9 cellular contexts compared by ENCODE assay signal in the genomic region with DNA sequence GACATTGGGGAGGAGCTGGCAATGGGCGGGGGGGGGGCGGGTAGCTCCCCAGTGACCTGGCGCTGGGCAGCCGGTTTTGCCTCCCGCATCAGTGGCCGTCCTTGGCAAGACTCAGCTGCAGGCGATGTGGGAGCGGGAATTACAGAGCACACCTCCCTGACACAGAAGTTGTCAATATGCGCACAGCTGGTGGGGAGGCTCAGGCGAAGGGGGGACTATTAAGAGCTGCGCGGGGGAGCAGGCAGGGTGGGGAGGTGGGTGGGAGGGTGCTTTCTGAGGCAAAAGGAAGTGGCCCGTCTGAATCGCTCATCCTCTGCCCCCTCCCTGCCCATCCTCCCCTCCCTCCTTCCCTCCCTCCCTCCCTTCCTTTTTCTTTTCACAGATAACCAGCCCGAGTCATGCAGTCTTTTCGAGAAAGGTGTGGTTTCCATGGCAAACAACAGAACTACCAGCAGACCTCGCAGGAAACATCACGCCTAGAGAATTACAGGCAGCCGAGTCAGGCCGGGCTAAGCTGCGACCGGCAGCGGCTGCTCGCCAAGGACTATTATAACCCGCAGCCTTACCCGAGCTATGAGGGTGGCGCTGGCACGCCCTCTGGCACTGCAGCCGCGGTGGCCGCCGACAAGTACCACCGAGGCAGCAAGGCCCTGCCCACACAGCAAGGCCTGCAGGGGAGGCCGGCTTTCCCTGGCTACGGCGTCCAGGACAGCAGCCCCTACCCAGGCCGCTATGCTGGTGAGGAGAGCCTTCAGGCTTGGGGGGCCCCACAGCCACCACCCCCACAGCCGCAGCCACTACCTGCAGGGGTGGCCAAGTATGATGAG. TPM values are rescaled to one million over a fixed set of nuclear protein-coding genes. Genes with fewer than 3 reads are reported as not detected.
DNase-seq lines count a peak whose midpoint lies in the region; ATAC-seq and TF ChIP-seq lines count a peak whose summit lies in the region.
"Had no signal": no experiment of that assay in that cellular context is flagged by ENCODE, and none has a peak within 500 bp of the region (broad histone marks: within the 10 kb centered on the region; RNA-seq: fewer than 3 reads in every experiment).

No MANE protein-coding gene starts in this region.

- intact Hi-C loops in CD4-positive, alpha-beta T cell (cut with DNase I, micrococcal nuclease), result loop anchor here (5.0 kb wide), 3 partner anchors 35 to 110 kb away; partner anchors contain the start of gene RAI1 (in 1 of the 2)
- intact Hi-C loops in left ventricle myocardium inferior (cut with micrococcal nuclease), result no loop called here

- H3K4me1 Mint-ChIP-seq in CD4-positive, alpha-beta T cell (ENCODE audit: low read depth), result peaks cover 25% of the 10 kb centered on the region

- H3K27ac Mint-ChIP-seq in CD4-positive, alpha-beta T cell, result peak overlapping the region; percentile 71

- H3K9me3 Mint-ChIP-seq in CD4-positive, alpha-beta T cell, result no peaks in the 10 kb centered on the region

- peaks cover 51% of the 10 kb centered on the region; the same call in 1 of the 2 replicates for H3K36me3 ChIP-seq in Loucy (ENCODE audit: insufficient read depth, low read length)
- H3K36me3 ChIP-seq in left ventricle myocardium inferior, result peaks cover 49% of the 10 kb centered on the region
- peaks cover 39% of the 10 kb centered on the region for H3K36me3 ChIP-seq in skeletal muscle satellite cell (ENCODE audit: insufficient read depth, low read length)

- H3K27me3 ChIP-seq in CD4-positive, alpha-beta T cell (ENCODE audit: control insufficient read depth, insufficient read depth, low read length), result no peaks in the 10 kb centered on the region
- H3K27me3 ChIP-seq in Loucy (ENCODE audit: insufficient read depth, low read length, poor library complexity, severe bottlenecking) (no peaks in the 10 kb centered on the region), left ventricle myocardium inferior (ENCODE audit: low read depth) (no peaks in the 10 kb centered on the region), skeletal muscle satellite cell (ENCODE audit: control insufficient read depth, insufficient read depth, low read length) (no peaks in the 10 kb centered on the region)

- peaks cover 61% of the 10 kb centered on the region for H4K20me1 ChIP-seq in Loucy (ENCODE audit: insufficient read depth, low read length, poor library complexity, severe bottlenecking)

- H3K27ac ChIP-seq in CD4-positive, alpha-beta T cell (ENCODE audit: low read depth, low read length), result peak overlapping the region; percentile 47
- peak overlapping the region; percentile 84 for H3K27ac ChIP-seq in left ventricle myocardium inferior (replicated peaks)

- no peak for TF ChIP-seq CTCF in CD4-positive, alpha-beta T cell (IDR thresholded peaks at IDR 0.05)
- no peak for TF ChIP-seq CTCF in Loucy (conservative IDR thresholded peaks at IDR 0.05; ENCODE audit: low read length)
- no peak for TF ChIP-seq CTCF in left ventricle myocardium inferior (IDR thresholded peaks at IDR 0.05; ENCODE audit: borderline replicate concordance)

- H3F3A ChIP-seq in Loucy (ENCODE audit: low read depth), result no peaks in the 10 kb centered on the region

- peak overlapping the region; percentile 75 for H3K4me3 Mint-ChIP-seq in CD4-positive, alpha-beta T cell

- no peaks in the 10 kb centered on the region for H3K9me3 ChIP-seq in CD4-positive, alpha-beta T cell (ENCODE audit: control insufficient read depth, low read length)
- no peaks in the 10 kb centered on the region for H3K9me3 ChIP-seq in Loucy (ENCODE audit: insufficient read depth, low read depth, low read length)
- no peaks in the 10 kb centered on the region for H3K9me3 ChIP-seq in left ventricle myocardium inferior (replicated peaks)
- no peaks in the 10 kb centered on the region for H3K9me3 ChIP-seq in skeletal muscle satellite cell (replicated peaks; ENCODE audit: low read length)

- no peaks in the 10 kb centered on the region for H3K36me3 Mint-ChIP-seq in CD4-positive, alpha-beta T cell (ENCODE audit: low read depth)

- no peaks in the 10 kb centered on the region for H3K27me3 Mint-ChIP-seq in CD4-positive, alpha-beta T cell

- no peak overlapping the region for H3K4me3 ChIP-seq in Loucy (ENCODE audit: low read length, poor library complexity, severe bottlenecking)
- peak overlapping the region; percentile 41 for H3K4me3 ChIP-seq in left ventricle myocardium inferior
- no peak overlapping the region for H3K4me3 ChIP-seq in skeletal muscle satellite cell (ENCODE audit: low read length)
- H3K4me3 ChIP-seq: GM12878 had no signal

- peak; percentile 86 for ATAC-seq in CD4-positive, alpha-beta T cell (ENCODE audit: poor library complexity)
- ATAC-seq in GM21526 (IDR thresholded peaks at IDR 0.05; ENCODE audit: low FRiP score, unreplicated experiment) (no peak), HG03354 (IDR thresholded peaks at IDR 0.05; ENCODE audit: poor library complexity, severe bottlenecking, unreplicated experiment) (no peak)
- ATAC-seq: GM12878 had no signal

- DNase-seq in CD4-positive, alpha-beta T cell, result peak; percentile 26 to 63 (median 46)
- peak; percentile 30 for DNase-seq in activated effector memory CD4-positive, alpha-beta T cell treated with Interleukin-2 at 50 U/mL for 16 hours
- DNase-seq in left ventricle myocardium inferior (no peak), germinal center (ENCODE audit: low spot score) (no peak)

- peaks cover 53% of the 10 kb centered on the region for H3K79me2 ChIP-seq in Loucy (ENCODE audit: insufficient read depth, low read length)

- no peak overlapping the region for H3K9ac ChIP-seq in Loucy (ENCODE audit: low read depth, low read length, poor library complexity, severe bottlenecking)
- no peak overlapping the region for H3K9ac ChIP-seq in skeletal muscle satellite cell (ENCODE audit: low read depth, low read length)

- POLR2A ChIA-PET in CD4-positive, alpha-beta T cell (lab: Charles Lee), result interaction anchor here (0.7 to 1.5 kb wide), 7 partner anchors 9 to 111 kb away, joined by 3 to 5 read pairs (median 4); no protein-coding TSS in a partner anchor

- no peak overlapping the region for H2AFZ ChIP-seq in Loucy (ENCODE audit: low read length)

- peak overlapping the region; percentile 8 for H3K4me2 ChIP-seq in Loucy (ENCODE audit: low read depth, low read length, poor library complexity, severe bottlenecking)
- peak overlapping the region; percentile 42 for H3K4me2 ChIP-seq in skeletal muscle satellite cell (ENCODE audit: low read length)

- CTCF ChIA-PET in CD4-positive, alpha-beta T cell (lab: Charles Lee), result no interaction called here

- H3K4me1 ChIP-seq in Loucy (ENCODE audit: insufficient read depth, low read length, poor library complexity, severe bottlenecking) (peaks cover 28% of the 10 kb centered on the region), left ventricle myocardium inferior (peaks cover 66% of the 10 kb centered on the region), skeletal muscle satellite cell (ENCODE audit: control insufficient read depth, insufficient read depth, low read length) (peaks cover 11% of the 10 kb centered on the region)

- no peaks in the 10 kb centered on the region for H3K9me2 ChIP-seq in Loucy (replicated peaks; ENCODE audit: low read depth, low read length)

RNA-seq across cellular contexts. Expression of gene SREBF1, which starts 44.0 kb away (rescaled TPM):
- total RNA-seq in CD4-positive, alpha-beta T cell, result 100 to 1,000 TPM; 249 to 264 TPM
- total RNA-seq in left ventricle myocardium inferior, result 10.2 TPM
- total RNA-seq in skeletal muscle satellite cell (2012; rRNA removed), result 76.9 and 114 TPM in 2 replicates

Comparison
In these comparisons a context has a peak if more than half of its experiments do, and no peak if none do; other contexts are left out.
1. DNase-seq: peak in CD4-positive, alpha-beta T cell (10 of 10) and activated effector memory CD4-positive, alpha-beta T cell treated with Interleukin-2 at 50 U/mL for 16 hours (single experiment); none in left ventricle myocardium inferior (single experiment) and germinal center (single experiment).
2. RNA of gene SREBF1, which starts 44.0 kb away (total RNA-seq): 249 to 264 TPM in CD4-positive, alpha-beta T cell; 10.2 TPM in left ventricle myocardium inferior (single experiment); every median in the first group is over 10 times any median in the second.